ENCODE assay signal across 1 cellular context in the genomic region with DNA sequence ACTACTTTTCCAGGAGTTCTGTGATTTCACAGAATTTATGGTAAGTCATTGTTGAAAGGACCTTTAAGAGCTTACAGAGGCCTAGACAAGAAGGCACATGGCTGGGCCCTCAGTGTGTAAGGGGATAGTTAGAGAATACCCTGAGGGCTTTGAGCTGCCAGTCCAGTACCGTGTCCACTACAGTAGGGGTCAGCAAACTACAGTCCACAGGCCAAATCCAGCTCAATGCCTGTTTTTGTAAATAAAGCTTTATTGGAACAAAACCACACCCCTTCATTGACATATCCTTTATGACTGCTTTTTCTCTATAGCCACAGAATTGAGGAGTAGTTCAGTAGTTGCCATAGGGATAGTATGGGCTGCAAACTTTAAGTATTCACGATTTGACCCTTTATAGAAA.
TF ChIP-seq lines count a peak whose summit lies in the region.

No MANE protein-coding gene starts in this region.

TF ChIP-seq in K562, 482 proteins besides CTCF, POLR2A, EP300 and RAD21 (continued from another document):
- TF ChIP-seq, protein P1, sequence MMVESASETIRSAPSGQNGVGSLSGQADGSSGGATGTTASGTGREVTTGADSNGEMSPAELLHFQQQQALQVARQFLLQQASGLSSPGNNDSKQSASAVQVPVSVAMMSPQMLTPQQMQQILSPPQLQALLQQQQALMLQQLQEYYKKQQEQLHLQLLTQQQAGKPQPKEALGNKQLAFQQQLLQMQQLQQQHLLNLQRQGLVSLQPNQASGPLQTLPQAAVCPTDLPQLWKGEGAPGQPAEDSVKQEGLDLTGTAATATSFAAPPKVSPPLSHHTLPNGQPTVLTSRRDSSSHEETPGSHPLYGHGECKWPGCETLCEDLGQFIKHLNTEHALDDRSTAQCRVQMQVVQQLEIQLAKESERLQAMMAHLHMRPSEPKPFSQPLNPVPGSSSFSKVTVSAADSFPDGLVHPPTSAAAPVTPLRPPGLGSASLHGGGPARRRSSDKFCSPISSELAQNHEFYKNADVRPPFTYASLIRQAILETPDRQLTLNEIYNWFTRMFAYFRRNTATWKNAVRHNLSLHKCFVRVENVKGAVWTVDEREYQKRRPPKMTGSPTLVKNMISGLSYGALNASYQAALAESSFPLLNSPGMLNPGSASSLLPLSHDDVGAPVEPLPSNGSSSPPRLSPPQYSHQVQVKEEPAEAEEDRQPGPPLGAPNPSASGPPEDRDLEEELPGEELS (CRISPR knock-in tag; IDR thresholded peaks at IDR 0.05; ENCODE audit: borderline replicate concordance), result no peak
- TF ChIP-seq ZNF384 (IDR thresholded peaks at IDR 0.05; ENCODE audit: low read depth, low read length) (peak; percentile 59), ARNT (IDR thresholded peaks at IDR 0.05) (no peak), LCOR (CRISPR knock-in tag; IDR thresholded peaks at IDR 0.05) (no peak), U2AF2 (optimal IDR thresholded peaks at IDR 0.05; ENCODE audit: low read depth, low read length) (no peak), HNRNPLL (IDR thresholded peaks at IDR 0.05; ENCODE audit: low read depth, low read length, poor library complexity, severe bottlenecking) (no peak)
- TF ChIP-seq, protein P2, sequence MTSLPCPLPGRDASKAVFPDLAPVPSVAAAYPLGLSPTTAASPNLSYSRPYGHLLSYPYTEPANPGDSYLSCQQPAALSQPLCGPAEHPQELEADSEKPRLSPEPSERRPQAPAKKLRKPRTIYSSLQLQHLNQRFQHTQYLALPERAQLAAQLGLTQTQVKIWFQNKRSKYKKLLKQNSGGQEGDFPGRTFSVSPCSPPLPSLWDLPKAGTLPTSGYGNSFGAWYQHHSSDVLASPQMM (CRISPR knock-in tag; IDR thresholded peaks at IDR 0.05), result no peak
- TF ChIP-seq, protein P3, sequence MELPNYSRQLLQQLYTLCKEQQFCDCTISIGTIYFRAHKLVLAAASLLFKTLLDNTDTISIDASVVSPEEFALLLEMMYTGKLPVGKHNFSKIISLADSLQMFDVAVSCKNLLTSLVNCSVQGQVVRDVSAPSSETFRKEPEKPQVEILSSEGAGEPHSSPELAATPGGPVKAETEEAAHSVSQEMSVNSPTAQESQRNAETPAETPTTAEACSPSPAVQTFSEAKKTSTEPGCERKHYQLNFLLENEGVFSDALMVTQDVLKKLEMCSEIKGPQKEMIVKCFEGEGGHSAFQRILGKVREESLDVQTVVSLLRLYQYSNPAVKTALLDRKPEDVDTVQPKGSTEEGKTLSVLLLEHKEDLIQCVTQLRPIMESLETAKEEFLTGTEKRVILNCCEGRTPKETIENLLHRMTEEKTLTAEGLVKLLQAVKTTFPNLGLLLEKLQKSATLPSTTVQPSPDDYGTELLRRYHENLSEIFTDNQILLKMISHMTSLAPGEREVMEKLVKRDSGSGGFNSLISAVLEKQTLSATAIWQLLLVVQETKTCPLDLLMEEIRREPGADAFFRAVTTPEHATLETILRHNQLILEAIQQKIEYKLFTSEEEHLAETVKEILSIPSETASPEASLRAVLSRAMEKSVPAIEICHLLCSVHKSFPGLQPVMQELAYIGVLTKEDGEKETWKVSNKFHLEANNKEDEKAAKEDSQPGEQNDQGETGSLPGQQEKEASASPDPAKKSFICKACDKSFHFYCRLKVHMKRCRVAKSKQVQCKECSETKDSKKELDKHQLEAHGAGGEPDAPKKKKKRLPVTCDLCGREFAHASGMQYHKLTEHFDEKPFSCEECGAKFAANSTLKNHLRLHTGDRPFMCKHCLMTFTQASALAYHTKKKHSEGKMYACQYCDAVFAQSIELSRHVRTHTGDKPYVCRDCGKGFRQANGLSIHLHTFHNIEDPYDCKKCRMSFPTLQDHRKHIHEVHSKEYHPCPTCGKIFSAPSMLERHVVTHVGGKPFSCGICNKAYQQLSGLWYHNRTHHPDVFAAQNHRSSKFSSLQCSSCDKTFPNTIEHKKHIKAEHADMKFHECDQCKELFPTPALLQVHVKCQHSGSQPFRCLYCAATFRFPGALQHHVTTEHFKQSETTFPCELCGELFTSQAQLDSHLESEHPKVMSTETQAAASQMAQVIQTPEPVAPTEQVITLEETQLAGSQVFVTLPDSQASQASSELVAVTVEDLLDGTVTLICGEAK (IDR thresholded peaks at IDR 0.05), result peak; percentile 96
- TF ChIP-seq, protein P3 (CRISPR knock-in tag; IDR thresholded peaks at IDR 0.05), result peak; percentile 86
- TF ChIP-seq, protein P4, sequence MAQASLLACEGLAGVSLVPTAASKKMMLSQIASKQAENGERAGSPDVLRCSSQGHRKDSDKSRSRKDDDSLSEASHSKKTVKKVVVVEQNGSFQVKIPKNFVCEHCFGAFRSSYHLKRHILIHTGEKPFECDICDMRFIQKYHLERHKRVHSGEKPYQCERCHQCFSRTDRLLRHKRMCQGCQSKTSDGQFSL (CRISPR knock-in tag; IDR thresholded peaks at IDR 0.05), result no peak
- TF ChIP-seq, protein P4 (tag; IDR thresholded peaks at IDR 0.05), result no peak
- TF ChIP-seq, protein P5, sequence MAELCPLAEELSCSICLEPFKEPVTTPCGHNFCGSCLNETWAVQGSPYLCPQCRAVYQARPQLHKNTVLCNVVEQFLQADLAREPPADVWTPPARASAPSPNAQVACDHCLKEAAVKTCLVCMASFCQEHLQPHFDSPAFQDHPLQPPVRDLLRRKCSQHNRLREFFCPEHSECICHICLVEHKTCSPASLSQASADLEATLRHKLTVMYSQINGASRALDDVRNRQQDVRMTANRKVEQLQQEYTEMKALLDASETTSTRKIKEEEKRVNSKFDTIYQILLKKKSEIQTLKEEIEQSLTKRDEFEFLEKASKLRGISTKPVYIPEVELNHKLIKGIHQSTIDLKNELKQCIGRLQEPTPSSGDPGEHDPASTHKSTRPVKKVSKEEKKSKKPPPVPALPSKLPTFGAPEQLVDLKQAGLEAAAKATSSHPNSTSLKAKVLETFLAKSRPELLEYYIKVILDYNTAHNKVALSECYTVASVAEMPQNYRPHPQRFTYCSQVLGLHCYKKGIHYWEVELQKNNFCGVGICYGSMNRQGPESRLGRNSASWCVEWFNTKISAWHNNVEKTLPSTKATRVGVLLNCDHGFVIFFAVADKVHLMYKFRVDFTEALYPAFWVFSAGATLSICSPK (IDR thresholded peaks at IDR 0.05; ENCODE audit: borderline replicate concordance), result no peak
- TF ChIP-seq, protein P6, sequence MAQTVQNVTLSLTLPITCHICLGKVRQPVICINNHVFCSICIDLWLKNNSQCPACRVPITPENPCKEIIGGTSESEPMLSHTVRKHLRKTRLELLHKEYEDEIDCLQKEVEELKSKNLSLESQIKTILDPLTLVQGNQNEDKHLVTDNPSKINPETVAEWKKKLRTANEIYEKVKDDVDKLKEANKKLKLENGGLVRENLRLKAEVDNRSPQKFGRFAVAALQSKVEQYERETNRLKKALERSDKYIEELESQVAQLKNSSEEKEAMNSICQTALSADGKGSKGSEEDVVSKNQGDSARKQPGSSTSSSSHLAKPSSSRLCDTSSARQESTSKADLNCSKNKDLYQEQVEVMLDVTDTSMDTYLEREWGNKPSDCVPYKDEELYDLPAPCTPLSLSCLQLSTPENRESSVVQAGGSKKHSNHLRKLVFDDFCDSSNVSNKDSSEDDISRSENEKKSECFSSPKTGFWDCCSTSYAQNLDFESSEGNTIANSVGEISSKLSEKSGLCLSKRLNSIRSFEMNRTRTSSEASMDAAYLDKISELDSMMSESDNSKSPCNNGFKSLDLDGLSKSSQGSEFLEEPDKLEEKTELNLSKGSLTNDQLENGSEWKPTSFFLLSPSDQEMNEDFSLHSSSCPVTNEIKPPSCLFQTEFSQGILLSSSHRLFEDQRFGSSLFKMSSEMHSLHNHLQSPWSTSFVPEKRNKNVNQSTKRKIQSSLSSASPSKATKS (CRISPR knock-in tag; IDR thresholded peaks at IDR 0.05), result no peak
